ENCODE assay signal across 8 cellular contexts in genomic region chr14:76929927-76930326, GRCh38.
DNase-seq lines count a peak whose midpoint lies in the region; ATAC-seq, FAIRE-seq and TF ChIP-seq lines count a peak whose summit lies in the region.

No MANE protein-coding gene starts in this region.

- H3K9me3 ChIP-seq in K562 (replicated peaks; ENCODE audit: control insufficient read depth, insufficient read depth, low read depth, low read length), result no peaks in the 10 kb centered on the region
- no peaks in the 10 kb centered on the region for H3K9me3 ChIP-seq in gastrocnemius medialis

- TF ChIP-seq CTCF in K562 (IDR thresholded peaks at IDR 0.05 in 2 of 3, conservative IDR thresholded peaks at IDR 0.05 in 1 of 3; ENCODE audit: insufficient read depth in 2 of 3, low read depth in 1 of 3, low read length in 3 of 3), result no peak
- TF ChIP-seq CTCF in gastrocnemius medialis (IDR thresholded peaks at IDR 0.05 in 4 of 5, conservative IDR thresholded peaks at IDR 0.05 in 1 of 5), result no peak

- no peaks in the 10 kb centered on the region for H4K20me1 ChIP-seq in K562 (replicated peaks; ENCODE audit: control insufficient read depth, insufficient read depth, low read length)

- FAIRE-seq in K562 (lab: Jason Lieb, UNC), result no peak

- peak overlapping the region; percentile 58 for H3K4me2 ChIP-seq in K562 (ENCODE audit: insufficient read depth, low read length)

- H3K27ac ChIP-seq in K562 (ENCODE audit: extremely low read depth, low read depth, low read length) (no peak overlapping the region), gastrocnemius medialis (peak overlapping the region; percentile 11 to 74 (median 42))

- H3K4me1 ChIP-seq in K562 (replicated peaks in 1 of 2; ENCODE audit: control insufficient read depth in 2 of 2, insufficient read depth in 2 of 2, low read length in 2 of 2), result peaks cover under 1 to 6% of the 10 kb centered on the region in 2 experiments; a peak in 4 of 5 replicates
- peaks cover 21 to 37% of the 10 kb centered on the region in 2 donors for H3K4me1 ChIP-seq in gastrocnemius medialis

- intact Hi-C loops in K562 (cut with micrococcal nuclease), result no loop called here
- intact Hi-C loops in gastrocnemius medialis (cut with DNase I; ENCODE audit: low total_unique reads), result no loop called here

- peak overlapping the region; percentile 85 for H2AFZ ChIP-seq in K562 (ENCODE audit: low read depth, low read length)

- POLR2A ChIA-PET in K562 (lab: Yijun Ruan, JAX), result interaction anchor here (0.6 to 0.7 kb wide), 3 partner anchors 13 to 100 kb away, joined by 3 to 5 read pairs (median 4); no protein-coding TSS in a partner anchor

- in situ Hi-C loops in K562 (cut with MboI) (no loop called here), gastrocnemius medialis (cut with MboI; ENCODE audit: low sequenced_read_pairs in 4 of 4) (no loop called here)

- TF ChIP-seq RAD21 in K562 (CRISPR knock-in tag; conservative IDR thresholded peaks at IDR 0.05 in 1 of 2, IDR thresholded peaks at IDR 0.05 in 1 of 2), result no peak

- no peaks in the 10 kb centered on the region for H3K9me1 ChIP-seq in K562 (ENCODE audit: control insufficient read depth, insufficient read depth, low read length)

- H3K4me3 ChIP-seq in K562 (no peak overlapping the region), gastrocnemius medialis (no peak overlapping the region)

- H3K36me3 Mint-ChIP-seq in IgD-negative memory B cell, result no peaks in the 10 kb centered on the region

- no TSS peak for BruUV-seq in K562 (replicated peaks; lab: Mats Ljungman, UMichigan)

- H3K27me3 ChIP-seq in K562 (ENCODE audit: control insufficient read depth in 2 of 2, insufficient read depth in 2 of 2, low read length in 2 of 2) (no peaks in the 10 kb centered on the region), gastrocnemius medialis (no peaks in the 10 kb centered on the region)

- no peak for TF ChIP-seq EP300 in K562 (IDR thresholded peaks at IDR 0.05; ENCODE audit: low read length)

- H3K79me2 ChIP-seq in K562 (ENCODE audit: control insufficient read depth, insufficient read depth, low read length), result no peaks in the 10 kb centered on the region

- CTCF ChIA-PET in K562 (lab: Yijun Ruan, JAX; ENCODE audit: low intra/inter-chr PET ratio), result no interaction called here

- H3K27ac Mint-ChIP-seq in IgD-negative memory B cell, result peak overlapping the region in 2 of 3 donors; percentile 74 to 76

- TF ChIP-seq POLR2A in K562 (conservative IDR thresholded peaks at IDR 0.05), result no peak
- peak in 1 of 2 donors; percentile 27 for TF ChIP-seq POLR2A in gastrocnemius medialis (IDR thresholded peaks at IDR 0.05)

- peak overlapping the region in 3 of 4 donors; percentile 60 to 87 (median 81) for H3K4me3 Mint-ChIP-seq in IgD-negative memory B cell

- DNase-seq in T follicular helper cell (ENCODE audit: low read depth), result peak; percentile 71
- peak; percentile 19 to 36 (median 22) for DNase-seq in K562 (ENCODE audit: extremely low read depth in 1 of 4, low spot score in 3 of 4)
- DNase-seq in gastrocnemius medialis, result peak in 1 of 2 donors; percentile 59
- DNase-seq in dedifferentiated amniotic fluid mesenchymal stem cell (ENCODE audit: extremely low spot score), result no peak

- WGBS in K562 (ENCODE audit: insufficient coverage, low coverage, missing lambda C conversion rate), result 0% methylated on average over 4 of the region's 8 CpGs

- no peaks in the 10 kb centered on the region for H3K9me3 Mint-ChIP-seq in IgD-negative memory B cell

- H3K4me1 Mint-ChIP-seq in IgD-negative memory B cell, result peaks cover 24 to 27% (median 26%) of the 10 kb centered on the region in 3 donors

- peaks cover 8% of the 10 kb centered on the region for H3K27me3 Mint-ChIP-seq in IgD-negative memory B cell

- ATAC-seq in K562 (peak; percentile 66), gastrocnemius medialis (peak in 1 of 2 donors; percentile 67), GM19397 (IDR thresholded peaks at IDR 0.05; ENCODE audit: unreplicated experiment) (no peak), GM18511 (IDR thresholded peaks at IDR 0.05; ENCODE audit: unreplicated experiment) (no peak), GM21737 (IDR thresholded peaks at IDR 0.05; ENCODE audit: unreplicated experiment) (no peak)

- H3K36me3 ChIP-seq in K562 (ENCODE audit: control insufficient read depth, insufficient read depth, low read length) (no peaks in the 10 kb centered on the region), gastrocnemius medialis (no peaks in the 10 kb centered on the region)

- H3K9ac ChIP-seq in K562 (ENCODE audit: insufficient read depth in 1 of 2, low read depth in 2 of 2, low read length in 2 of 2), result peak overlapping the region in 1 of 2 experiments; percentile 73; a peak in 1 of 4 replicates

TF ChIP-seq in K562, 482 proteins besides CTCF, POLR2A, EP300 and RAD21:
- TF ChIP-seq ZNF384 (IDR thresholded peaks at IDR 0.05; ENCODE audit: low read depth, low read length) (peak; percentile 76), ZNF766 (CRISPR knock-in tag; conservative IDR thresholded peaks at IDR 0.05) (no peak), FOXM1 (IDR thresholded peaks at IDR 0.05; ENCODE audit: low read depth) (no peak), FOXM1 (CRISPR knock-in tag; IDR thresholded peaks at IDR 0.05; ENCODE audit: low read depth) (no peak), CTBP1 (IDR thresholded peaks at IDR 0.05; ENCODE audit: borderline replicate concordance) (peak; percentile 31; the same call in 1 of the 2 replicates), ZNF57 (CRISPR knock-in tag; IDR thresholded peaks at IDR 0.05) (no peak), LEF1 (IDR thresholded peaks at IDR 0.05) (peak; percentile 60; the same call in 1 of the 2 replicates), RB1 (IDR thresholded peaks at IDR 0.05; ENCODE audit: low read depth) (no peak), MEIS2 (IDR thresholded peaks at IDR 0.05; ENCODE audit: partially characterized antibody) (peak; percentile 48), L3MBTL2 (IDR thresholded peaks at IDR 0.05) (0 out of 2 replicates have a peak, but pooled peaks have one; percentile 37), NRF1 (conservative IDR thresholded peaks at IDR 0.05 in 1 of 2, IDR thresholded peaks at IDR 0.05 in 1 of 2) (peak in 1 of 2 experiments; percentile 28; a peak in 2 of 4 replicates), NFIX (CRISPR knock-in tag; IDR thresholded peaks at IDR 0.05; ENCODE audit: low read depth) (no peak), SPI1 (IDR thresholded peaks at IDR 0.05; ENCODE audit: borderline replicate concordance, low read depth, low read length) (peak; percentile 26; the same call in 1 of the 2 replicates), FOXK1 (CRISPR knock-in tag; IDR thresholded peaks at IDR 0.05; ENCODE audit: borderline replicate concordance) (no peak), ESRRA (IDR thresholded peaks at IDR 0.05; ENCODE audit: borderline replicate concordance, low read depth) (peak; percentile 45; the same call in 1 of the 2 replicates), SOX6 (IDR thresholded peaks at IDR 0.05) (peak; percentile 23; the same call in 1 of the 2 replicates), ATF7 (IDR thresholded peaks at IDR 0.05) (0 out of 2 replicates have a peak, but pooled peaks have one; percentile 22), RBM39 (optimal IDR thresholded peaks at IDR 0.05; ENCODE audit: low read depth, low read length) (no peak), RBM17 (IDR thresholded peaks at IDR 0.05; ENCODE audit: borderline replicate concordance, low read depth, low read length) (no peak)
- TF ChIP-seq, protein P1, sequence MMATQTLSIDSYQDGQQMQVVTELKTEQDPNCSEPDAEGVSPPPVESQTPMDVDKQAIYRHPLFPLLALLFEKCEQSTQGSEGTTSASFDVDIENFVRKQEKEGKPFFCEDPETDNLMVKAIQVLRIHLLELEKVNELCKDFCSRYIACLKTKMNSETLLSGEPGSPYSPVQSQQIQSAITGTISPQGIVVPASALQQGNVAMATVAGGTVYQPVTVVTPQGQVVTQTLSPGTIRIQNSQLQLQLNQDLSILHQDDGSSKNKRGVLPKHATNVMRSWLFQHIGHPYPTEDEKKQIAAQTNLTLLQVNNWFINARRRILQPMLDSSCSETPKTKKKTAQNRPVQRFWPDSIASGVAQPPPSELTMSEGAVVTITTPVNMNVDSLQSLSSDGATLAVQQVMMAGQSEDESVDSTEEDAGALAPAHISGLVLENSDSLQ (IDR thresholded peaks at IDR 0.05), result 0 out of 2 replicates have a peak, but pooled peaks have one; percentile 9
